In genomic region chr7:49255061-49255460, GRCh38 we compare ENCODE assay signal across 30 cellular contexts.
DNase-seq lines count a peak whose midpoint lies in the region; ATAC-seq and TF ChIP-seq lines count a peak whose summit lies in the region.
"Had no signal": no experiment of that assay in that cellular context is flagged by ENCODE, and none has a peak within 500 bp of the region (broad histone marks: within the 10 kb centered on the region; RNA-seq: fewer than 3 reads in every experiment).

No MANE protein-coding gene starts in this region.

- no peak overlapping the region for H3K4me3 ChIP-seq in ovary
- H3K4me3 ChIP-seq: ascending aorta, left ventricle myocardium inferior, MG63, neural progenitor cell, spleen had no signal

- peak; percentile 68 for DNase-seq in A172 (ENCODE audit: low spot score)
- peak; percentile 31 for DNase-seq in HPDE6-E6E7 (ENCODE audit: extremely low spot score)
- peak; percentile 44 to 77 for DNase-seq in foreskin keratinocyte
- no peak for DNase-seq in NCI-H2171 (lab: John Stamatoyannopoulos, UW)
- no peak for DNase-seq in ovary
- DNase-seq in activated CD8-positive, alpha-beta memory T cell treated with anti-CD3 and anti-CD28 coated beads, Interleukin-2, amount 50 U/mL, for 4 hours, result no peak
- DNase-seq: activated CD4-positive, alpha-beta T cell treated with anti-CD3 and anti-CD28 coated beads, Interleukin-2, amount 10 ng/mL, durations not matched to agents 7 days and 5 days; activated T-cell treated with anti-CD3 and anti-CD28 coated beads, Interleukin-2, amount 50 U/mL, for 4 hours; BE2C; CD8-positive, alpha-beta memory T cell; central memory CD4-positive, alpha-beta T cell; dermis blood vessel endothelial cell; EL; glutamatergic neuron; left ventricle myocardium inferior; MG63; NCI-H1105; NCI-H187; NCI-H2171 treated with DMSO at 0.1 percent for 48 hours; NCI-H524 treated with DMSO at 0.1 percent for 48 hours; right cardiac atrium; spleen; stimulated activated CD4-positive, alpha-beta T cell treated with anti-CD3 and anti-CD28 coated beads, Interleukin-2, amount 100 ng/mL, for 24 hours; stimulated activated naive CD8-positive, alpha-beta T cell treated with anti-CD3 and anti-CD28 coated beads, Interleukin-15, Interleukin-2, amounts not matched to agents 100 U/mL and 50 U/mL, for 24 hours; T1000 had no signal

- 21 to 28% (median 24%) methylated on average over 3 of the region's 3 CpGs for WGBS in ovary, 3 donors

- TF ChIP-seq POLR2A in ovary (IDR thresholded peaks at IDR 0.05), result no peak

- no peak for TF ChIP-seq CTCF in VCaP (conservative IDR thresholded peaks at IDR 0.05)
- TF ChIP-seq CTCF in foreskin keratinocyte (conservative IDR thresholded peaks at IDR 0.05), result no peak
- TF ChIP-seq CTCF in ovary (IDR thresholded peaks at IDR 0.05), result no peak

- intact Hi-C loops in ovary (cut with DNase I), result loop anchor here in 1 of 4 donors (5.0 kb wide), 1 partner anchor 1707 kb away; no protein-coding TSS in a partner anchor

- TF ChIP-seq EP300 in ovary (IDR thresholded peaks at IDR 0.05), result no peak

- ATAC-seq in foreskin keratinocyte (peak; percentile 100), GM21367 (IDR thresholded peaks at IDR 0.05; ENCODE audit: unreplicated experiment) (no peak)
- ATAC-seq: activated T-cell treated with anti-CD3 and anti-CD28 coated beads, Interleukin-2, amount 50 U/mL, for 4 hours; right cardiac atrium; stimulated activated naive CD8-positive, alpha-beta T cell treated with anti-CD3 and anti-CD28 coated beads, Interleukin-15, Interleukin-2, amounts not matched to agents 100 U/mL and 50 U/mL, for 24 hours had no signal

- no peaks in the 10 kb centered on the region for H3K27me3 ChIP-seq in foreskin keratinocyte
- no peaks in the 10 kb centered on the region for H3K27me3 ChIP-seq in ovary
- H3K27me3 ChIP-seq: ascending aorta, BE2C, MG63, neural progenitor cell, spleen had no signal

- H3K4me1 ChIP-seq in foreskin keratinocyte (peaks cover 3% of the 10 kb centered on the region), ovary (ENCODE audit: insufficient read depth) (no peaks in the 10 kb centered on the region)
- H3K4me1 ChIP-seq: ascending aorta, BE2C, left ventricle myocardium inferior, neural progenitor cell, spleen had no signal

- peak overlapping the region; percentile 25; the same call in 1 of the 2 replicates for H3K27ac ChIP-seq in VCaP
- H3K27ac ChIP-seq in foreskin keratinocyte, result peak overlapping the region; percentile 19
- no peak overlapping the region for H3K27ac ChIP-seq in ovary
- H3K27ac ChIP-seq: ascending aorta, KMS-11, left ventricle myocardium inferior, neural progenitor cell, spleen had no signal

- no peaks in the 10 kb centered on the region for H3K9me3 ChIP-seq in ovary
- H3K9me3 ChIP-seq: ascending aorta, BE2C, left ventricle myocardium inferior, MG63, spleen had no signal

- no peaks in the 10 kb centered on the region for H3K36me3 ChIP-seq in ovary
- H3K36me3 ChIP-seq: ascending aorta, BE2C, left ventricle myocardium inferior, MG63, neural progenitor cell, spleen had no signal

Comparison
In these comparisons a context has a peak if more than half of its experiments do, and no peak if none do; other contexts are left out.
1. DNase-seq: peak in A172 (single experiment), HPDE6-E6E7 (single experiment) and foreskin keratinocyte (2 of 2); none in NCI-H2171 (single experiment), ovary (0 of 5) and activated CD8-positive, alpha-beta memory T cell treated with anti-CD3 and anti-CD28 coated beads, Interleukin-2, amount 50 U/mL, for 4 hours (single experiment).
2. H3K27ac ChIP-seq: peak in VCaP (single experiment) and foreskin keratinocyte (single experiment); none in ovary (0 of 2).